15 cellular contexts compared by ENCODE assay signal in genomic region chr12:95277139-95277538, GRCh38. TPM values are rescaled to one million over a fixed set of nuclear protein-coding genes. Genes with fewer than 3 reads are reported as not detected.
A peak's percentile ranks its signal among the peaks of the same experiment; 100 is the strongest.
DNase-seq lines count a peak whose midpoint lies in the region; ATAC-seq, FAIRE-seq and TF ChIP-seq lines count a peak whose summit lies in the region.
"Had no signal": no experiment of that assay in that cellular context is flagged by ENCODE, and none has a peak within 500 bp of the region (broad histone marks: within the 10 kb centered on the region; RNA-seq: fewer than 3 reads in every experiment).

No MANE protein-coding gene starts in this region.

- TF ChIP-seq POLR2A in endothelial cell of umbilical vein (IDR thresholded peaks at IDR 0.05; ENCODE audit: low read depth, low read length) = no peak

- peak; percentile 74 for DNase-seq in BJ (ENCODE audit: low read depth)
- peak; percentile 59 for DNase-seq in NCI-H2171 treated with DMSO at 0.1 percent for 48 hours (lab: John Stamatoyannopoulos, UW)
- peak; percentile 96 for DNase-seq in endothelial cell of umbilical vein (ENCODE audit: low read depth, low spot score)
- DNase-seq in middle frontal gyrus (ENCODE audit: extremely low spot score, low spot score) = peak; percentile 11
- DNase-seq in pons (ENCODE audit: low spot score) = no peak
- DNase-seq in NCI-H1436 (lab: John Stamatoyannopoulos, UW) = no peak
- no peak for DNase-seq in effector CD8-positive, alpha-beta T cell (lab: John Stamatoyannopoulos, UW)
- DNase-seq: activated CD8-positive, alpha-beta memory T cell treated with anti-CD3 and anti-CD28 coated beads for 24 hours; NCI-H2029; T-helper 2 cell had no signal

- H3K4me3 ChIP-seq in BJ (ENCODE audit: low read depth, low read length) = no peak overlapping the region
- H3K4me3 ChIP-seq in endothelial cell of umbilical vein (replicated peaks in 1 of 3; ENCODE audit: insufficient read depth in 1 of 3, low read depth in 1 of 3, low read length in 3 of 3) = no peak overlapping the region

- no TSS peak for BruUV-seq in endothelial cell of umbilical vein (replicated peaks; lab: Mats Ljungman, UMichigan)

- TF ChIP-seq CTCF in BJ (IDR thresholded peaks at IDR 0.05; ENCODE audit: insufficient read depth, low read depth, low read length) = no peak
- TF ChIP-seq CTCF in endothelial cell of umbilical vein (IDR thresholded peaks at IDR 0.05; ENCODE audit: extremely low read depth in 1 of 2, insufficient read depth in 1 of 2, low read depth in 1 of 2, low read length in 2 of 2) = no peak

- no peak overlapping the region for H2AFZ ChIP-seq in endothelial cell of umbilical vein (ENCODE audit: low read depth, low read length)
- H2AFZ ChIP-seq: parathyroid adenoma had no signal

- no peaks in the 10 kb centered on the region for H3K9me3 ChIP-seq in endothelial cell of umbilical vein (replicated peaks; ENCODE audit: control insufficient read depth, insufficient read depth, low read length)

- CTCF ChIA-PET in BJ (lab: Yijun Ruan, JAX) (interaction anchor here (1.0 to 1.5 kb wide), 3 partner anchors 8 to 12 kb away, joined by 3 to 7 read pairs (median 4); no protein-coding TSS in a partner anchor), endothelial cell of umbilical vein (lab: Charles Lee) (interaction anchor here (0.9 to 2.2 kb wide), 5 partner anchors 11 to 160 kb away, joined by 3 to 15 read pairs (median 3); no protein-coding TSS in a partner anchor)

- H4K20me1 ChIP-seq in endothelial cell of umbilical vein (replicated peaks; ENCODE audit: control insufficient read depth, extremely low read depth, insufficient read depth, low read length) = no peaks in the 10 kb centered on the region

- peak overlapping the region; percentile 56 for H3K27ac ChIP-seq in endothelial cell of umbilical vein (ENCODE audit: insufficient read depth, low read depth, low read length)
- H3K27ac ChIP-seq: epithelial cell of prostate, parathyroid adenoma had no signal

- H3K36me3 ChIP-seq in BJ (ENCODE audit: control insufficient read depth, insufficient read depth, low read length) (peaks cover 5% of the 10 kb centered on the region), endothelial cell of umbilical vein (ENCODE audit: control insufficient read depth in 2 of 2, extremely low read depth in 1 of 2, insufficient read depth in 2 of 2, low read length in 2 of 2) (peaks cover 3 to 6% of the 10 kb centered on the region in 2 experiments)

- H3K27me3 ChIP-seq in BJ (ENCODE audit: control insufficient read depth, insufficient read depth, low read length) (no peaks in the 10 kb centered on the region), endothelial cell of umbilical vein (ENCODE audit: control insufficient read depth in 2 of 2, insufficient read depth in 2 of 2, low read length in 2 of 2) (no peaks in the 10 kb centered on the region)

- ATAC-seq in HG03378 (IDR thresholded peaks at IDR 0.05; ENCODE audit: unreplicated experiment) = no peak
- ATAC-seq: activated naive CD4-positive, alpha-beta T cell treated with anti-CD3 and anti-CD28 coated beads, Interleukin-2, amount 50 U/mL, for 72 hours; left lobe of liver had no signal

- peak; percentile 66 for FAIRE-seq in endothelial cell of umbilical vein (lab: Jason Lieb, UNC)

- H3K9me1 ChIP-seq in endothelial cell of umbilical vein (replicated peaks; ENCODE audit: control insufficient read depth, extremely low read depth, insufficient read depth, low read length) = no peaks in the 10 kb centered on the region

- peaks cover 17% of the 10 kb centered on the region for H3K4me1 ChIP-seq in endothelial cell of umbilical vein (ENCODE audit: control insufficient read depth, extremely low read depth, insufficient read depth, low read length)
- H3K4me1 ChIP-seq: parathyroid adenoma had no signal

- dilution Hi-C loops in endothelial cell of umbilical vein (cut with MboI; ENCODE audit: extremely low pct_ligation_motif_present, low sequenced_read_pairs) = no loop called here

- intact Hi-C loops in endothelial cell of umbilical vein (cut with micrococcal nuclease) = loop anchor here (1.0 to 2.0 kb wide), 2 partner anchors 14 to 59 kb away; no protein-coding TSS in a partner anchor

- H3K9ac ChIP-seq in endothelial cell of umbilical vein (replicated peaks; ENCODE audit: extremely low read depth, insufficient read depth, low read length) = peak overlapping the region; percentile 47
- H3K9ac ChIP-seq: parathyroid adenoma had no signal

- H3K79me2 ChIP-seq in endothelial cell of umbilical vein (ENCODE audit: control insufficient read depth, insufficient read depth, low read length) = no peaks in the 10 kb centered on the region

- H3K4me2 ChIP-seq in endothelial cell of umbilical vein (ENCODE audit: insufficient read depth, low read length) = peak overlapping the region; percentile 36

- POLR2A ChIA-PET in BJ (lab: Charles Lee) (interaction anchor here (0.7 kb wide), 1 partner anchor 60 kb away, joined by 10 read pairs; the partner anchor contains the start of genes FGD6 and VEZT), endothelial cell of umbilical vein (lab: Charles Lee) (interaction anchor here (1.1 kb wide), 1 partner anchor 197 kb away, joined by 3 read pairs; the partner anchor contains the start of gene METAP2)

TF ChIP-seq in endothelial cell of umbilical vein, 7 proteins besides CTCF, POLR2A, EP300 and RAD21:
- TF ChIP-seq MYC (IDR thresholded peaks at IDR 0.05; ENCODE audit: low read depth, low read length) (no peak), FOS (IDR thresholded peaks at IDR 0.05; ENCODE audit: borderline replicate concordance, insufficient read depth, low read length) (peak; percentile 88), JUN (IDR thresholded peaks at IDR 0.05; ENCODE audit: borderline replicate concordance, insufficient read depth, insufficient read length, low read depth) (peak; percentile 83), MAX (IDR thresholded peaks at IDR 0.05; ENCODE audit: insufficient read depth, insufficient read length) (peak; percentile 57)
TF ChIP-seq in endothelial cell of umbilical vein: peak in this region for 3.

RNA-seq across cellular contexts. Expression of gene VEZT, which starts 59.5 kb away (rescaled TPM):
- polyA plus RNA-seq in BJ (2011; rRNA removed) (50.6 and 97.2 TPM in 2 replicates), endothelial cell of umbilical vein (53.3 and 57.8 TPM in 2 replicates)
- 51.5 and 52.8 TPM in 2 replicates for polyA minus RNA-seq in BJ (2011; rRNA and poly(A)+ RNA removed)
- 85.2 and 91.3 TPM in 2 replicates for total RNA-seq in endothelial cell of umbilical vein
- polyA plus RNA-seq in endothelial cell of umbilical vein (2011; cell fraction: cytosol; rRNA removed) = 77.4 and 78.5 TPM in 2 replicates
- 97.8 and 107 TPM in 2 replicates for polyA plus RNA-seq in endothelial cell of umbilical vein (2011; cell fraction: nucleus; rRNA removed)
- polyA plus RNA-seq in endothelial cell of umbilical vein (2012) = 92.8 and 105 TPM in 2 replicates
- polyA minus RNA-seq in endothelial cell of umbilical vein = 141 and 142 TPM in 2 replicates
- polyA minus RNA-seq in endothelial cell of umbilical vein (2011; cell fraction: cytosol; rRNA and poly(A)+ RNA removed) = 22.4 TPM
- polyA minus RNA-seq in endothelial cell of umbilical vein (2011; cell fraction: nucleus; rRNA and poly(A)+ RNA removed) = 157 and 235 TPM in 2 replicates

RNA-seq across cellular contexts. Expression of gene FGD6, which starts 59.9 kb away (rescaled TPM):
- polyA plus RNA-seq in BJ (2011; rRNA removed) = 2.1 and 4.4 TPM in 2 replicates
- 4.5 and 4.9 TPM in 2 replicates for polyA minus RNA-seq in BJ (2011; rRNA and poly(A)+ RNA removed)
- total RNA-seq in endothelial cell of umbilical vein = 14.0 and 17.8 TPM in 2 replicates
- polyA plus RNA-seq in endothelial cell of umbilical vein = 5.7 and 5.9 TPM in 2 replicates
- 3.4 and 4.0 TPM in 2 replicates for polyA plus RNA-seq in endothelial cell of umbilical vein (2011; cell fraction: cytosol; rRNA removed)
- 20.7 and 24.2 TPM in 2 replicates for polyA plus RNA-seq in endothelial cell of umbilical vein (2011; cell fraction: nucleus; rRNA removed)
- polyA plus RNA-seq in endothelial cell of umbilical vein (2012) = 10.1 and 10.8 TPM in 2 replicates
- polyA minus RNA-seq in endothelial cell of umbilical vein = 12.2 and 12.3 TPM in 2 replicates
- polyA minus RNA-seq in endothelial cell of umbilical vein (2011; cell fraction: cytosol; rRNA and poly(A)+ RNA removed) = 9.4 TPM
- polyA minus RNA-seq in endothelial cell of umbilical vein (2011; cell fraction: nucleus; rRNA and poly(A)+ RNA removed) = 27.2 and 36.2 TPM in 2 replicates

Comparison
In these comparisons a context has a peak if more than half of its experiments do, and no peak if none do; other contexts are left out.
1. DNase-seq: peak in BJ (single experiment), NCI-H2171 treated with DMSO at 0.1 percent for 48 hours (single experiment), endothelial cell of umbilical vein (single experiment) and middle frontal gyrus (single experiment); none in pons (single experiment), NCI-H1436 (single experiment) and effector CD8-positive, alpha-beta T cell (single experiment).